Comparison of ENCODE assay signal across 8 cellular contexts in the genomic region with DNA sequence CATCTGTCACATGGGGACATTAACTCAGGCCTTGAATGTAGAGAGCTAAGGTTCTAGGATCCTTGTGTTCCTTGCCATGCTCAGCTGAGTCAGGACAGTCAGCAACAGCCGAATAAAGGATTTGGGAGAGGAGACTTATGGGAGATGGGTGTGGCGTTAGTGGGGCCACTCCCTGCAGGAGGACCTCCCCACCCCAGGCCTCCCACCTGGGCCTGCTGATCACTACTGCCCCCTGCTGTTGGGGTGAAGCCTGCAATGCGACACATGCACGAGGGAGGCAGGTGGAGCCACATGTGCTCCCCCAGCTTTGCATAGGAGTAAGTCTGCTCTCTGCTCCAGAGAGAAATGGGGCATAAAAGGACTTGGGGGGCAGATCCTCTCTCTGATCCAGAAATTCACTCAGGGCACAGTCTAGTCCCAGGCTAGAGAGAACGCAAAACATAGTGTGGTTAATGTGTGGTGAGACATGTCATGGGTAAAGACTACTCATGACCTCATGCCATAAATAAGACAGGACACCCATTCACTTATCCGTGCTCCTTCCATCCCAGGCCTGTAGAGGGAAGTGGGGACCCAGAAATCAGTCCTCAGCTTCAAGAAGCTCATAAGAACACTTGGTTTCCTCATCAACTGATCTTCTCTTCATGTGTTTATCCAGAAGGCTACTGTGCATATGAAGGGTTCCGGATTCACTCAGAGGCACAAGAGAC. TPM values are rescaled to one million over a fixed set of nuclear protein-coding genes. Genes with fewer than 3 reads are reported as not detected.
DNase-seq lines count a peak whose midpoint lies in the region; ATAC-seq and TF ChIP-seq lines count a peak whose summit lies in the region.

No MANE protein-coding gene starts in this region.

- DNase-seq in AG10803 (ENCODE audit: low read depth): peak; percentile 5
- peak; percentile 84 for DNase-seq in SK-MEL-5 (ENCODE audit: low read depth, low spot score)
- peak; percentile 87 for DNase-seq in iPS-NIHi7 (ENCODE audit: extremely low spot score)
- no peak for DNase-seq in NCI-H510A (lab: John Stamatoyannopoulos, UW)
- DNase-seq in T-cell: no peak

- no peaks in the 10 kb centered on the region for H3K9me3 Mint-ChIP-seq in T-cell

- TF ChIP-seq CTCF in AG10803 (conservative IDR thresholded peaks at IDR 0.05; ENCODE audit: low read length): peak; percentile 13; the same call in 1 of the 2 replicates

- POLR2A ChIA-PET in T-cell (lab: Charles Lee): no interaction called here

- ATAC-seq in GM21529 (IDR thresholded peaks at IDR 0.05; ENCODE audit: unreplicated experiment): peak; percentile 52
- ATAC-seq in HG03025 (IDR thresholded peaks at IDR 0.05; ENCODE audit: low FRiP score, unreplicated experiment): no peak
- ATAC-seq in GM18498 (IDR thresholded peaks at IDR 0.05; ENCODE audit: unreplicated experiment): no peak
- ATAC-seq in T-cell (replicated peaks in 1 of 4): no peak

- H3K4me1 Mint-ChIP-seq in T-cell: no peaks in the 10 kb centered on the region

- H3K4me3 Mint-ChIP-seq in T-cell: no peak overlapping the region

- CTCF ChIA-PET in T-cell (lab: Charles Lee): no interaction called here

- peaks cover 0 to 5% of the 10 kb centered on the region in 2 donors for H3K27me3 Mint-ChIP-seq in T-cell

- H3K4me3 ChIP-seq in AG10803 (ENCODE audit: low read length): no peak overlapping the region

- in situ Hi-C loops in SK-MEL-5 (cut with HindIII; ENCODE audit: low pct_unique_long_range_greater_than_20kb, low sequenced_read_pairs): no loop called here

- H3K36me3 Mint-ChIP-seq in T-cell: no peaks in the 10 kb centered on the region

- H3K27ac Mint-ChIP-seq in T-cell: no peak overlapping the region

RNA-seq across cellular contexts. Expression of gene RBP1, which starts 19.4 kb away (rescaled TPM):
- total RNA-seq in SK-MEL-5 (2014; rRNA removed; shearing (Covaris generic)): not detected in 2 replicates
- not detected in 2 replicates for polyA plus RNA-seq in SK-MEL-5 (2015; cell fraction: cytosol; rRNA removed)
- not detected in 2 replicates for polyA plus RNA-seq in SK-MEL-5 (2015; cell fraction: nucleus; rRNA removed)
- total RNA-seq in T-cell: 1 to 10 TPM in 1 of 5 donors, under 1 TPM in 2, not detected in 2; 0.54 to 1.5 (median 0.59) TPM

RNA-seq across cellular contexts. Expression of gene RBP2, which starts 43.9 kb away (rescaled TPM):
- not detected in 2 replicates for total RNA-seq in SK-MEL-5 (2014; rRNA removed; shearing (Covaris generic))
- not detected in 2 replicates for polyA plus RNA-seq in SK-MEL-5 (2015; cell fraction: cytosol; rRNA removed)
- not detected in 2 replicates for polyA plus RNA-seq in SK-MEL-5 (2015; cell fraction: nucleus; rRNA removed)
- not detected for total RNA-seq in T-cell

Comparison
In these comparisons a context has a peak if more than half of its experiments do, and no peak if none do; other contexts are left out.
1. DNase-seq: peak in AG10803 (single experiment), SK-MEL-5 (single experiment) and iPS-NIHi7 (single experiment); none in NCI-H510A (single experiment) and T-cell (0 of 34).